In the genomic region with DNA sequence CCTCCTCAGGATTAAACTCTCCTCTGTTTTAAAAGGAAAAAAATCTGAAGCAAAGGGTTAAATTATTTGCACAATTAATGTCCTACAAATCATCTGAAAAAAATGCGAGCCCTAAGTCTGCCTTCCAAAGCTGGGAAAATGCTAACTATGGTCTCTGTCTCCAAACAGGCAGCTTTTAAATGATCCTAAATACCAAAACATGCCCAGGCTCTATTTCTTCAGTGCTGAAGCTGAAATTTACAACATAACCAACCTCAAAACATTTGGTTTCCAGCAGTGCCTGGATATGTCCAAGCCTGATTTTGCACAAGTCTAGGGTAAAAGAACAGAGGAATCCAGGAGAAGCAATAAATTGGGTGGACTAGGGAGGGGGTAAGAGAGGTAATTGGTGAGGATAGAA, we compare ENCODE assay signal across 21 cellular contexts. TPM values are rescaled to one million over a fixed set of nuclear protein-coding genes. Genes with fewer than 3 reads are reported as not detected.
DNase-seq lines count a peak whose midpoint lies in the region; ATAC-seq lines count a peak whose summit lies in the region.
"Had no signal": no experiment of that assay in that cellular context is flagged by ENCODE, and none has a peak within 500 bp of the region (broad histone marks: within the 10 kb centered on the region; RNA-seq: fewer than 3 reads in every experiment).

No MANE protein-coding gene starts in this region.

- H3K27ac Mint-ChIP-seq in stimulated activated naive CD8-positive, alpha-beta T cell treated with anti-CD3 and anti-CD28 coated beads, Interleukin-15, Interleukin-2, amounts not matched to agents 100 ng/mL and 50 ng/mL, for 24 hours: peak overlapping the region; percentile 89
- no peak overlapping the region for H3K27ac Mint-ChIP-seq in stimulated activated naive CD8-positive, alpha-beta T cell treated with anti-CD3 and anti-CD28 coated beads, Interleukin-15, amount 100 ng/mL, for 72 hours
- peak overlapping the region; percentile 44 to 49 for H3K27ac Mint-ChIP-seq in T-cell
- H3K27ac Mint-ChIP-seq: activated T-helper 17 cell treated with anti-CD3 and anti-CD28 coated beads, Interleukin-2, amount 50 U/mL, for 72 hours; CD8-positive, alpha-beta memory T cell; effector memory CD8-positive, alpha-beta T cell had no signal

- H3K36me3 Mint-ChIP-seq in stimulated activated naive CD8-positive, alpha-beta T cell treated with anti-CD3 and anti-CD28 coated beads, Interleukin-15, Interleukin-2, amounts not matched to agents 100 ng/mL and 50 ng/mL, for 24 hours (ENCODE audit: low read depth): no peaks in the 10 kb centered on the region
- no peaks in the 10 kb centered on the region for H3K36me3 Mint-ChIP-seq in T-cell
- H3K36me3 Mint-ChIP-seq: CD8-positive, alpha-beta memory T cell had no signal

- ATAC-seq in stimulated activated naive CD8-positive, alpha-beta T cell treated with anti-CD3 and anti-CD28 coated beads, Interleukin-15, amount 100 ng/mL, for 72 hours: no peak
- ATAC-seq in T-cell (replicated peaks in 1 of 4): no peak
- ATAC-seq: activated T-helper 17 cell treated with anti-CD3 and anti-CD28 coated beads, Interleukin-2, amount 50 U/mL, for 72 hours; effector memory CD8-positive, alpha-beta T cell; heart right ventricle had no signal

- no peak overlapping the region for H3K9ac ChIP-seq in iPS-20b (ENCODE audit: low read depth, low read length)

- H3K36me3 ChIP-seq in iPS-20b (ENCODE audit: insufficient read depth, low read depth, low read length): no peaks in the 10 kb centered on the region
- H3K36me3 ChIP-seq: HAP-1, heart right ventricle, tibial nerve had no signal

- no peaks in the 10 kb centered on the region for H3K27me3 Mint-ChIP-seq in stimulated activated naive CD8-positive, alpha-beta T cell treated with anti-CD3 and anti-CD28 coated beads, Interleukin-15, Interleukin-2, amounts not matched to agents 100 ng/mL and 50 ng/mL, for 24 hours
- no peaks in the 10 kb centered on the region for H3K27me3 Mint-ChIP-seq in stimulated activated naive CD8-positive, alpha-beta T cell treated with anti-CD3 and anti-CD28 coated beads, Interleukin-15, amount 100 ng/mL, for 72 hours
- no peaks in the 10 kb centered on the region for H3K27me3 Mint-ChIP-seq in T-cell
- H3K27me3 Mint-ChIP-seq: activated T-helper 17 cell treated with anti-CD3 and anti-CD28 coated beads, Interleukin-2, amount 50 U/mL, for 72 hours; CD8-positive, alpha-beta memory T cell; central memory CD8-positive, alpha-beta T cell had no signal

- no peaks in the 10 kb centered on the region for H3K9me3 ChIP-seq in iPS-20b (ENCODE audit: insufficient read depth, low read depth, low read length)
- H3K9me3 ChIP-seq: HAP-1, heart right ventricle, tibial nerve had no signal

- peak overlapping the region; percentile 36 for H3K4me3 Mint-ChIP-seq in stimulated activated naive CD8-positive, alpha-beta T cell treated with anti-CD3 and anti-CD28 coated beads, Interleukin-15, Interleukin-2, amounts not matched to agents 100 ng/mL and 50 ng/mL, for 24 hours
- H3K4me3 Mint-ChIP-seq in stimulated activated naive CD8-positive, alpha-beta T cell treated with anti-CD3 and anti-CD28 coated beads, Interleukin-15, amount 100 ng/mL, for 72 hours: no peak overlapping the region
- H3K4me3 Mint-ChIP-seq in T-cell: peak overlapping the region in 1 of 3 donors; percentile 36
- H3K4me3 Mint-ChIP-seq: activated T-helper 17 cell treated with anti-CD3 and anti-CD28 coated beads, Interleukin-2, amount 50 U/mL, for 72 hours; CD8-positive, alpha-beta memory T cell; central memory CD8-positive, alpha-beta T cell; T-helper 1 cell treated with Interleukin-12 subunit alpha and Interleukin-12 subunit beta and Interleukin-4 antibody, amounts not matched to agents 30 μg/mL and 1 μg/mL, for 36 hours had no signal

- H3K9me3 Mint-ChIP-seq in stimulated activated naive CD8-positive, alpha-beta T cell treated with anti-CD3 and anti-CD28 coated beads, Interleukin-15, Interleukin-2, amounts not matched to agents 100 ng/mL and 50 ng/mL, for 24 hours: no peaks in the 10 kb centered on the region
- H3K9me3 Mint-ChIP-seq in stimulated activated naive CD8-positive, alpha-beta T cell treated with anti-CD3 and anti-CD28 coated beads, Interleukin-15, amount 100 ng/mL, for 72 hours: no peaks in the 10 kb centered on the region
- H3K9me3 Mint-ChIP-seq in T-cell: no peaks in the 10 kb centered on the region
- H3K9me3 Mint-ChIP-seq: activated T-helper 17 cell treated with anti-CD3 and anti-CD28 coated beads, Interleukin-2, amount 50 U/mL, for 72 hours; CD8-positive, alpha-beta memory T cell; central memory CD8-positive, alpha-beta T cell; effector memory CD8-positive, alpha-beta T cell; T-helper 1 cell treated with Interleukin-12 subunit alpha and Interleukin-12 subunit beta and Interleukin-4 antibody, amounts not matched to agents 30 μg/mL and 1 μg/mL, for 36 hours had no signal

- H3K4me1 ChIP-seq in iPS-20b (ENCODE audit: insufficient read depth, low read length): peaks cover 26% of the 10 kb centered on the region

- H3K27me3 ChIP-seq in iPS-20b (ENCODE audit: insufficient read depth, low read length): no peaks in the 10 kb centered on the region
- H3K27me3 ChIP-seq: heart right ventricle, tibial nerve had no signal

- CTCF ChIA-PET in T-cell (lab: Charles Lee): interaction anchor here in 1 of 2 donors (0.5 to 0.6 kb wide), 3 partner anchors 19 to 180 kb away, joined by 3 to 7 read pairs (median 4); no protein-coding TSS in a partner anchor

- peaks cover 60% of the 10 kb centered on the region for H3K4me1 Mint-ChIP-seq in stimulated activated naive CD8-positive, alpha-beta T cell treated with anti-CD3 and anti-CD28 coated beads, Interleukin-15, Interleukin-2, amounts not matched to agents 100 ng/mL and 50 ng/mL, for 24 hours (ENCODE audit: low read depth)
- H3K4me1 Mint-ChIP-seq in stimulated activated naive CD8-positive, alpha-beta T cell treated with anti-CD3 and anti-CD28 coated beads, Interleukin-15, amount 100 ng/mL, for 72 hours: peaks cover 54% of the 10 kb centered on the region
- H3K4me1 Mint-ChIP-seq in T-cell: peaks cover 28 to 46% (median 31%) of the 10 kb centered on the region in 3 donors

- DNase-seq in stimulated activated naive CD8-positive, alpha-beta T cell treated with anti-CD3 and anti-CD28 coated beads, Interleukin-15, amount 100 ng/mL, for 72 hours: no peak
- DNase-seq in T-cell (no peak), ecto neural progenitor cell (ENCODE audit: low spot score) (no peak), AML-193 (lab: John Stamatoyannopoulos, UW) (no peak), cerebellar nuclear complex (lab: John Stamatoyannopoulos, UW) (no peak)
- no peak for DNase-seq in stimulated activated naive CD4-positive, alpha-beta T cell treated with Interleukin-2 at 50 U/mL for 16 hours (lab: John Stamatoyannopoulos, UW)
- DNase-seq: amniotic stem cell; CD8-positive, alpha-beta memory T cell; DMS79 treated with DMSO at 0.1 percent for 48 hours; effector memory CD8-positive, alpha-beta T cell; heart right ventricle; NCI-H2029 treated with DMSO at 0.1 percent for 48 hours; Right ventricle myocardium superior; stimulated activated CD4-positive, alpha-beta T cell treated with anti-CD3 and anti-CD28 coated beads, Interleukin-12 subunit alpha, Interleukin-12 subunit beta, amount 100 ng/mL, for 4 hours had no signal

- POLR2A ChIA-PET in T-cell (lab: Charles Lee): no interaction called here

- peak overlapping the region; percentile 1 for H3K27ac ChIP-seq in iPS-20b (ENCODE audit: low read length)
- H3K27ac ChIP-seq: heart right ventricle, tibial nerve had no signal

- H3K4me3 ChIP-seq in iPS-20b (ENCODE audit: low read length): no peak overlapping the region; the same call in 1 of the 2 replicates
- H3K4me3 ChIP-seq: HAP-1, heart right ventricle, tibial nerve had no signal

RNA-seq across cellular contexts. Expression of gene LBH, which starts 57.2 kb away (rescaled TPM):
- total RNA-seq in T-cell: 100 to 1,000 TPM; 209 to 386 (median 323) TPM

Comparison
In these comparisons a context has a peak if more than half of its experiments do, and no peak if none do; other contexts are left out.
1. H3K27ac Mint-ChIP-seq: peak in stimulated activated naive CD8-positive, alpha-beta T cell treated with anti-CD3 and anti-CD28 coated beads, Interleukin-15, Interleukin-2, amounts not matched to agents 100 ng/mL and 50 ng/mL, for 24 hours (single experiment) and T-cell (2 of 2); none in stimulated activated naive CD8-positive, alpha-beta T cell treated with anti-CD3 and anti-CD28 coated beads, Interleukin-15, amount 100 ng/mL, for 72 hours (0 of 2).